In genomic region chr4:151012376-151012775, GRCh38 we compare ENCODE assay signal across 10 cellular contexts. TPM values are rescaled to one million over a fixed set of nuclear protein-coding genes. Genes with fewer than 3 reads are reported as not detected.
DNase-seq lines count a peak whose midpoint lies in the region; ATAC-seq and TF ChIP-seq lines count a peak whose summit lies in the region.
"Had no signal": no experiment of that assay in that cellular context is flagged by ENCODE, and none has a peak within 500 bp of the region (broad histone marks: within the 10 kb centered on the region; RNA-seq: fewer than 3 reads in every experiment).

No MANE protein-coding gene starts in this region.

- H3K4me1 ChIP-seq in BLaER1 treated with 17β-estradiol and CSF1 and Interleukin-3, amounts not matched to agents 10 nM and 100 nM: peaks cover 19 to 32% (median 25%) of the 10 kb centered on the region in 10 experiments
- H3K4me1 ChIP-seq in GM23338 (ENCODE audit: insufficient read depth): peaks cover 15% of the 10 kb centered on the region

- H3K9me3 Mint-ChIP-seq in GM23338: no peaks in the 10 kb centered on the region
- no peaks in the 10 kb centered on the region for H3K9me3 Mint-ChIP-seq in activated CD8-positive, alpha-beta T cell treated with anti-CD3 and anti-CD28 coated beads, Interleukin-2, amount 10 ng/mL, durations not matched to agents 7 days and 5 days (ENCODE audit: insufficient read depth)
- no peaks in the 10 kb centered on the region for H3K9me3 Mint-ChIP-seq in immature natural killer cell

- intact Hi-C loops in posterior cingulate gyrus (cut with DNase I): no loop called here

- TF ChIP-seq CTCF in GM23338 (conservative IDR thresholded peaks at IDR 0.05; ENCODE audit: low read depth in 2 of 2) (no peak), brain microvascular endothelial cell (IDR thresholded peaks at IDR 0.05; ENCODE audit: low read depth, low read length, missing control alignments) (no peak)

- H3F3A ChIP-seq in GM23338 (replicated peaks; ENCODE audit: low read depth): 0 out of 2 replicates have a peak, but pooled peaks cover 4% of the 10 kb centered on the region

- no peak overlapping the region for H3K27ac ChIP-seq in BLaER1 treated with 17β-estradiol and CSF1 and Interleukin-3, amounts not matched to agents 10 nM and 100 nM
- H3K27ac ChIP-seq in GM23338 (ENCODE audit: low read depth) (no peak overlapping the region), brain microvascular endothelial cell (no peak overlapping the region)

- in situ Hi-C loops in brain microvascular endothelial cell (cut with HindIII; ENCODE audit: low pct_ligation_motif_present, low sequenced_read_pairs): no loop called here

- no peak overlapping the region for H3K9ac ChIP-seq in BLaER1 treated with 17β-estradiol and CSF1 and Interleukin-3, amounts not matched to agents 10 nM and 100 nM

- peaks cover 0 to 7% (median 0%) of the 10 kb centered on the region in 11 experiments; a peak in 2 of 22 replicates for H4K20me1 ChIP-seq in BLaER1 treated with 17β-estradiol and CSF1 and Interleukin-3, amounts not matched to agents 10 nM and 100 nM
- H4K20me1 ChIP-seq in GM23338 (replicated peaks; ENCODE audit: insufficient read depth): peaks cover 28% of the 10 kb centered on the region

- H3K27ac Mint-ChIP-seq in GM23338: peak overlapping the region; percentile 24; the same call in 1 of the 2 replicates
- H3K27ac Mint-ChIP-seq in activated CD8-positive, alpha-beta T cell treated with anti-CD3 and anti-CD28 coated beads, Interleukin-2, amount 10 ng/mL, durations not matched to agents 7 days and 5 days: no peak overlapping the region
- peak overlapping the region in 3 of 6 donors; percentile 2 to 34 (median 33) for H3K27ac Mint-ChIP-seq in immature natural killer cell

- peaks cover 0 to 22% (median 9%) of the 10 kb centered on the region in 11 experiments; a peak in 10 of 22 replicates for H3K36me3 ChIP-seq in BLaER1 treated with 17β-estradiol and CSF1 and Interleukin-3, amounts not matched to agents 10 nM and 100 nM
- H3K36me3 ChIP-seq in GM23338 (ENCODE audit: insufficient read depth) (no peaks in the 10 kb centered on the region), brain microvascular endothelial cell (replicated peaks) (no peaks in the 10 kb centered on the region)

- H3K27me3 ChIP-seq in BLaER1 treated with 17β-estradiol and CSF1 and Interleukin-3, amounts not matched to agents 10 nM and 100 nM: no peaks in the 10 kb centered on the region
- H3K27me3 ChIP-seq in GM23338 (ENCODE audit: insufficient read depth) (no peaks in the 10 kb centered on the region), brain microvascular endothelial cell (replicated peaks) (no peaks in the 10 kb centered on the region)

- H3K4me3 Mint-ChIP-seq in GM23338 (peak overlapping the region; percentile 57), immature natural killer cell (peak overlapping the region; percentile 44 to 98 (median 65))
- peak overlapping the region; percentile 69 for H3K4me3 Mint-ChIP-seq in activated CD8-positive, alpha-beta T cell treated with anti-CD3 and anti-CD28 coated beads, Interleukin-2, amount 10 ng/mL, durations not matched to agents 7 days and 5 days

- H3K9me2 ChIP-seq in GM23338 (ENCODE audit: insufficient read depth): no peaks in the 10 kb centered on the region

- H3K27me3 Mint-ChIP-seq in GM23338 (ENCODE audit: insufficient read depth, low read depth, poor library complexity) (peaks cover 5% of the 10 kb centered on the region), immature natural killer cell (ENCODE audit: low read depth in 3 of 3) (peaks cover 0 to 9% (median 2%) of the 10 kb centered on the region in 3 donors)
- H3K27me3 Mint-ChIP-seq in activated CD8-positive, alpha-beta T cell treated with anti-CD3 and anti-CD28 coated beads, Interleukin-2, amount 10 ng/mL, durations not matched to agents 7 days and 5 days (ENCODE audit: low read depth): no peaks in the 10 kb centered on the region

- H3K4me1 Mint-ChIP-seq in GM23338: peaks cover 22% of the 10 kb centered on the region
- peaks cover 24% of the 10 kb centered on the region for H3K4me1 Mint-ChIP-seq in activated CD8-positive, alpha-beta T cell treated with anti-CD3 and anti-CD28 coated beads, Interleukin-2, amount 10 ng/mL, durations not matched to agents 7 days and 5 days (ENCODE audit: low read depth)
- peaks cover 46 to 52% of the 10 kb centered on the region in 2 donors for H3K4me1 Mint-ChIP-seq in immature natural killer cell

- CTCF ChIA-PET in activated CD8-positive, alpha-beta T cell treated with anti-CD3 and anti-CD28 coated beads, Interleukin-2, amount 10 ng/mL, durations not matched to agents 7 days and 5 days (lab: Charles Lee): interaction anchor here (0.7 to 1.2 kb wide), 3 partner anchors 41 to 714 kb away, joined by 3 read pairs; no protein-coding TSS in a partner anchor

- DNase-seq in GM23338 (ENCODE audit: low spot score): no peak
- DNase-seq in activated CD8-positive, alpha-beta T cell treated with anti-CD3 and anti-CD28 coated beads, Interleukin-2, amount 10 ng/mL, durations not matched to agents 7 days and 5 days: no peak
- DNase-seq in immature natural killer cell: no peak
- DNase-seq in posterior cingulate gyrus: no peak
- no peak for DNase-seq in brain microvascular endothelial cell
- no peak for DNase-seq in stimulated activated CD4-positive, alpha-beta T cell treated with anti-CD3 and anti-CD28 coated beads, Interleukin-4, amount 100 ng/mL, for 24 hours
- DNase-seq in NCI-H748 (lab: John Stamatoyannopoulos, UW; ENCODE audit: unreplicated experiment): no peak
- DNase-seq: amygdala, NCI-H2107 had no signal

- H3K36me3 Mint-ChIP-seq in GM23338 (ENCODE audit: low read depth): peaks cover 17% of the 10 kb centered on the region; the same call in 2 of the 3 replicates
- H3K36me3 Mint-ChIP-seq in activated CD8-positive, alpha-beta T cell treated with anti-CD3 and anti-CD28 coated beads, Interleukin-2, amount 10 ng/mL, durations not matched to agents 7 days and 5 days (ENCODE audit: low read depth): peaks cover 18% of the 10 kb centered on the region
- peaks cover 0 to 6% (median 0%) of the 10 kb centered on the region in 3 donors for H3K36me3 Mint-ChIP-seq in immature natural killer cell

- peaks cover 74% of the 10 kb centered on the region for H3K79me2 ChIP-seq in GM23338 (replicated peaks; ENCODE audit: insufficient read depth)

- no peak overlapping the region for H2AFZ ChIP-seq in GM23338

- POLR2A ChIA-PET in activated CD8-positive, alpha-beta T cell treated with anti-CD3 and anti-CD28 coated beads, Interleukin-2, amount 10 ng/mL, durations not matched to agents 7 days and 5 days (lab: Charles Lee): no interaction called here

- H3K9me3 ChIP-seq in BLaER1 treated with 17β-estradiol and CSF1 and Interleukin-3, amounts not matched to agents 10 nM and 100 nM (replicated peaks in 1 of 11): peaks cover 0 to 11% (median 5%) of the 10 kb centered on the region in 11 experiments; a peak in 8 of 22 replicates

- H3K4me3 ChIP-seq in BLaER1 treated with 17β-estradiol and CSF1 and Interleukin-3, amounts not matched to agents 10 nM and 100 nM: peak overlapping the region in 1 of 10 experiments; percentile 92; a peak in 1 of 20 replicates
- H3K4me3 ChIP-seq in GM23338: peak overlapping the region; percentile 67
- H3K4me3 ChIP-seq in brain microvascular endothelial cell (ENCODE audit: low read depth, low read length): no peak overlapping the region

- H3K4me2 ChIP-seq in BLaER1 treated with 17β-estradiol and CSF1 and Interleukin-3, amounts not matched to agents 10 nM and 100 nM: peak overlapping the region; percentile 69 to 97 (median 91); a peak in 20 of 22 replicates
- peak overlapping the region; percentile 82 for H3K4me2 ChIP-seq in GM23338

- no peak for ATAC-seq in GM23338
- no peak for ATAC-seq in activated CD8-positive, alpha-beta T cell treated with anti-CD3 and anti-CD28 coated beads, Interleukin-2, amount 10 ng/mL, durations not matched to agents 7 days and 5 days

RNA-seq across cellular contexts. Expression of gene LRBA, which starts 2.7 kb away (rescaled TPM):
- total RNA-seq in GM23338 (2014; rRNA removed; shearing (Covaris generic)): 99.2 and 126 TPM in 2 replicates
- polyA plus RNA-seq in GM23338 (2016; fragmentation: Nextera tagmentation; extraction: Ambion mirVana) (20.5 and 23.3 TPM in 2 replicates), immature natural killer cell (10 to 100 TPM; 18.1 to 25.3 (median 19.6) TPM)
- total RNA-seq in activated CD8-positive, alpha-beta T cell treated with anti-CD3 and anti-CD28 coated beads, Interleukin-2, amount 10 ng/mL, durations not matched to agents 7 days and 5 days: 10 to 100 TPM; 43.3 to 44.5 TPM
